25 cellular contexts compared by ENCODE assay signal in genomic region chr3:25474000-25474399, GRCh38. TPM values are rescaled to one million over a fixed set of nuclear protein-coding genes. Genes with fewer than 3 reads are reported as not detected.
DNase-seq lines count a peak whose midpoint lies in the region; ATAC-seq and TF ChIP-seq lines count a peak whose summit lies in the region.
"Had no signal": no experiment of that assay in that cellular context is flagged by ENCODE, and none has a peak within 500 bp of the region (broad histone marks: within the 10 kb centered on the region; RNA-seq: fewer than 3 reads in every experiment).

No MANE protein-coding gene starts in this region.

- POLR2A ChIA-PET in SK-N-SH (lab: Yijun Ruan, JAX) = interaction anchor here (0.9 kb wide), 1 partner anchor 9 kb away, joined by 3 read pairs; no protein-coding TSS in a partner anchor

- intact Hi-C loops in upper lobe of right lung (cut with DNase I) = no loop called here

- DNase-seq in SK-N-SH (no peak), coronary artery (ENCODE audit: low spot score) (no peak), smooth muscle cell (lab: John Stamatoyannopoulos, UW; ENCODE audit: unreplicated experiment) (no peak), GF-D8 (lab: John Stamatoyannopoulos, UW) (no peak), foreskin keratinocyte (no peak), upper lobe of right lung (no peak)
- DNase-seq: activated CD4-positive, alpha-beta T cell treated with anti-CD3 and anti-CD28 coated beads, Interleukin-2, amount 10 ng/mL, durations not matched to agents 24 days and 14 days; activated naive CD4-positive, alpha-beta T cell treated with anti-CD3 and anti-CD28 coated beads, Interleukin-2, amount 10 ng/mL, durations not matched to agents 7 days and 5 days; activated T-cell treated with anti-CD3 and anti-CD28 coated beads, Interleukin-2, amount 50 U/mL, for 48 hours; amniotic stem cell; IMR-90; kidney; NCI-H2081; NCI-H345; NCI-H774; occipital lobe; stimulated activated naive CD8-positive, alpha-beta T cell treated with anti-CD3 and anti-CD28 coated beads, Interleukin-15, amount 100 ng/mL, for 72 hours; T-helper 9 cell; WERI-Rb-1 had no signal

- H3F3A ChIP-seq in SK-N-SH (replicated peaks; ENCODE audit: insufficient read depth) (peaks cover 12% of the 10 kb centered on the region), smooth muscle cell (ENCODE audit: low read depth) (peaks cover 24% of the 10 kb centered on the region)

- H3K36me3 Mint-ChIP-seq in nephron (ENCODE audit: low read depth) = peaks cover 21% of the 10 kb centered on the region
- H3K36me3 Mint-ChIP-seq: activated naive CD4-positive, alpha-beta T cell treated with anti-CD3 and anti-CD28 coated beads, Interleukin-2, amount 10 ng/mL, durations not matched to agents 7 days and 5 days had no signal

- no peak for TF ChIP-seq CTCF in SK-N-SH (IDR thresholded peaks at IDR 0.05)
- no peak for TF ChIP-seq CTCF in coronary artery (IDR thresholded peaks at IDR 0.05)
- no peak for TF ChIP-seq CTCF in nephron (IDR thresholded peaks at IDR 0.05; ENCODE audit: unreplicated experiment in 3 of 3)
- TF ChIP-seq CTCF in smooth muscle cell (IDR thresholded peaks at IDR 0.05; ENCODE audit: borderline replicate concordance, insufficient read depth, poor library complexity, severe bottlenecking) = no peak
- no peak for TF ChIP-seq CTCF in foreskin keratinocyte (conservative IDR thresholded peaks at IDR 0.05)
- TF ChIP-seq CTCF in upper lobe of right lung (IDR thresholded peaks at IDR 0.05) = no peak

- no peak for TF ChIP-seq EP300 in SK-N-SH (IDR thresholded peaks at IDR 0.05; ENCODE audit: borderline replicate concordance in 1 of 2, low read depth in 1 of 2, low read length in 1 of 2)

- H3K4me1 ChIP-seq in SK-N-SH (ENCODE audit: control insufficient read depth in 1 of 2, insufficient read depth in 2 of 2, low read depth in 1 of 2, low read length in 1 of 2) = peaks cover 45 to 50% of the 10 kb centered on the region in 2 experiments; a peak in 3 of 4 replicates
- H3K4me1 ChIP-seq in smooth muscle cell (ENCODE audit: low read depth) = peaks cover 50% of the 10 kb centered on the region
- H3K4me1 ChIP-seq in foreskin keratinocyte = peaks cover 4% of the 10 kb centered on the region
- H3K4me1 ChIP-seq in upper lobe of right lung = peaks cover 17% of the 10 kb centered on the region

- H3K9me2 ChIP-seq in SK-N-SH = no peaks in the 10 kb centered on the region

- H3K27ac Mint-ChIP-seq in nephron = peak overlapping the region; percentile 54 to 82 (median 68)
- H3K27ac Mint-ChIP-seq: activated CD4-positive, alpha-beta T cell treated with anti-CD3 and anti-CD28 coated beads, Interleukin-2, amount 10 ng/mL, durations not matched to agents 24 days and 14 days; activated naive CD4-positive, alpha-beta T cell treated with anti-CD3 and anti-CD28 coated beads, Interleukin-2, amount 10 ng/mL, durations not matched to agents 7 days and 5 days; stimulated activated naive CD8-positive, alpha-beta T cell treated with anti-CD3 and anti-CD28 coated beads, Interleukin-15, amount 100 ng/mL, for 72 hours had no signal

- WGBS in SK-N-SH (ENCODE audit: low lambda C conversion rate) = 90% methylated on average over 2 of the region's 2 CpGs
- 74% methylated on average over 2 of the region's 2 CpGs for WGBS in smooth muscle cell (ENCODE audit: low lambda C conversion rate)

- peaks cover 45% of the 10 kb centered on the region for H3K4me1 Mint-ChIP-seq in nephron
- H3K4me1 Mint-ChIP-seq: activated CD4-positive, alpha-beta T cell treated with anti-CD3 and anti-CD28 coated beads, Interleukin-2, amount 10 ng/mL, durations not matched to agents 24 days and 14 days; central memory CD8-positive, alpha-beta T cell; stimulated activated naive CD8-positive, alpha-beta T cell treated with anti-CD3 and anti-CD28 coated beads, Interleukin-15, amount 100 ng/mL, for 72 hours had no signal

- H3K27me3 ChIP-seq in SK-N-SH (ENCODE audit: insufficient read depth) (no peaks in the 10 kb centered on the region), smooth muscle cell (ENCODE audit: low read depth) (no peaks in the 10 kb centered on the region), foreskin keratinocyte (no peaks in the 10 kb centered on the region), upper lobe of right lung (no peaks in the 10 kb centered on the region)
- H3K27me3 ChIP-seq: right atrium auricular region had no signal

- H4K20me1 ChIP-seq in SK-N-SH (ENCODE audit: insufficient read depth) (no peaks in the 10 kb centered on the region), smooth muscle cell (ENCODE audit: low read depth) (no peaks in the 10 kb centered on the region)

- TF ChIP-seq RAD21 in SK-N-SH (IDR thresholded peaks at IDR 0.05; ENCODE audit: low read length) = no peak

- no peaks in the 10 kb centered on the region for H3K27me3 Mint-ChIP-seq in nephron (ENCODE audit: low read depth)
- H3K27me3 Mint-ChIP-seq: activated CD4-positive, alpha-beta T cell treated with anti-CD3 and anti-CD28 coated beads, Interleukin-2, amount 10 ng/mL, durations not matched to agents 24 days and 14 days; activated naive CD4-positive, alpha-beta T cell treated with anti-CD3 and anti-CD28 coated beads, Interleukin-2, amount 10 ng/mL, durations not matched to agents 7 days and 5 days had no signal

- H3K79me2 ChIP-seq in SK-N-SH (ENCODE audit: insufficient read depth) (peaks cover 53% of the 10 kb centered on the region; the same call in 1 of the 2 replicates), smooth muscle cell (ENCODE audit: low read depth) (peaks cover 77% of the 10 kb centered on the region)

- H3K4me2 ChIP-seq in SK-N-SH = 0 out of 2 replicates have a peak overlapping the region, but pooled peaks have one; percentile 49
- H3K4me2 ChIP-seq in smooth muscle cell = peak overlapping the region; percentile 83

- H3K9me3 ChIP-seq in SK-N-SH = no peaks in the 10 kb centered on the region
- no peaks in the 10 kb centered on the region for H3K9me3 ChIP-seq in smooth muscle cell (replicated peaks; ENCODE audit: low read depth)
- H3K9me3 ChIP-seq in upper lobe of right lung = no peaks in the 10 kb centered on the region
- H3K9me3 ChIP-seq: right atrium auricular region had no signal

- H3K9ac ChIP-seq in SK-N-SH = no peak overlapping the region
- H3K9ac ChIP-seq in smooth muscle cell (ENCODE audit: low read depth) = peak overlapping the region; percentile 20

- H3K4me3 Mint-ChIP-seq in nephron = no peak overlapping the region
- H3K4me3 Mint-ChIP-seq: activated CD4-positive, alpha-beta T cell treated with anti-CD3 and anti-CD28 coated beads, Interleukin-2, amount 10 ng/mL, durations not matched to agents 24 days and 14 days; activated naive CD4-positive, alpha-beta T cell treated with anti-CD3 and anti-CD28 coated beads, Interleukin-2, amount 10 ng/mL, durations not matched to agents 7 days and 5 days; central memory CD8-positive, alpha-beta T cell; stimulated activated naive CD8-positive, alpha-beta T cell treated with anti-CD3 and anti-CD28 coated beads, Interleukin-15, amount 100 ng/mL, for 72 hours had no signal

- no peaks in the 10 kb centered on the region for H3K9me3 Mint-ChIP-seq in nephron
- H3K9me3 Mint-ChIP-seq: activated CD4-positive, alpha-beta T cell treated with anti-CD3 and anti-CD28 coated beads, Interleukin-2, amount 10 ng/mL, durations not matched to agents 24 days and 14 days; activated naive CD4-positive, alpha-beta T cell treated with anti-CD3 and anti-CD28 coated beads, Interleukin-2, amount 10 ng/mL, durations not matched to agents 7 days and 5 days; central memory CD8-positive, alpha-beta T cell; stimulated activated naive CD8-positive, alpha-beta T cell treated with anti-CD3 and anti-CD28 coated beads, Interleukin-15, amount 100 ng/mL, for 72 hours had no signal

- H3K36me3 ChIP-seq in SK-N-SH (replicated peaks in 1 of 2; ENCODE audit: control insufficient read depth in 1 of 2, insufficient read depth in 2 of 2, low read length in 1 of 2) (no peaks in the 10 kb centered on the region), smooth muscle cell (ENCODE audit: low read depth) (no peaks in the 10 kb centered on the region), upper lobe of right lung (no peaks in the 10 kb centered on the region)
- H3K36me3 ChIP-seq: right atrium auricular region, WERI-Rb-1 had no signal

- H2AFZ ChIP-seq in SK-N-SH (ENCODE audit: low read depth) = no peak overlapping the region
- no peak overlapping the region for H2AFZ ChIP-seq in smooth muscle cell (ENCODE audit: low read depth)

- H3K4me3 ChIP-seq in SK-N-SH (ENCODE audit: low read depth in 2 of 2, low read length in 1 of 2) (no peak overlapping the region), coronary artery (no peak overlapping the region), smooth muscle cell (no peak overlapping the region), upper lobe of right lung (no peak overlapping the region)
- H3K4me3 ChIP-seq: right atrium auricular region had no signal

- H3K27ac ChIP-seq in SK-N-SH (ENCODE audit: low read depth in 2 of 2, low read length in 1 of 2) (peak overlapping the region; percentile 5 to 88; a peak in 2 of 4 replicates), coronary artery (peak overlapping the region; percentile 30 to 36), smooth muscle cell (ENCODE audit: low read depth) (peak overlapping the region; percentile 97), foreskin keratinocyte (no peak overlapping the region), upper lobe of right lung (no peak overlapping the region)
- H3K27ac ChIP-seq: 22Rv1, RWPE1, WERI-Rb-1 had no signal

- ATAC-seq in SK-N-SH treated with all-trans-retinoic acid at 6 μM for 48 hours (no peak), foreskin keratinocyte (no peak), upper lobe of right lung (no peak)
- ATAC-seq: stimulated activated naive CD8-positive, alpha-beta T cell treated with anti-CD3 and anti-CD28 coated beads, Interleukin-15, amount 100 ng/mL, for 72 hours had no signal

- CTCF ChIA-PET in SK-N-SH (lab: Yijun Ruan, JAX) = no interaction called here

TF ChIP-seq in SK-N-SH, 30 proteins besides CTCF, POLR2A, EP300 and RAD21 (continues in another document):
- TF ChIP-seq RFX5 (IDR thresholded peaks at IDR 0.05; ENCODE audit: low read length) (no peak), MXI1 (IDR thresholded peaks at IDR 0.05; ENCODE audit: low read depth, low read length) (no peak), FOSL2 (IDR thresholded peaks at IDR 0.05; ENCODE audit: borderline replicate concordance, low read depth) (no peak)

TF ChIP-seq in SK-N-SH treated with all-trans-retinoic acid at 6 μM for 48 hours, 23 proteins besides CTCF, POLR2A, EP300 and RAD21 (continues in another document):
- TF ChIP-seq OSR1 (CRISPR knock-in tag; IDR thresholded peaks at IDR 0.05) = no peak

RNA-seq across cellular contexts. Expression of gene RARB, which starts 45.9 kb away (rescaled TPM):
- polyA plus RNA-seq in SK-N-SH (2012; rRNA removed) (10.7 and 15.2 TPM in 2 replicates), smooth muscle cell (62.8 and 88.1 TPM in 2 replicates), foreskin keratinocyte (not detected in 2 replicates)
- 13.7 and 14.8 TPM in 2 replicates for polyA plus RNA-seq in SK-N-SH (2012; cell fraction: cytosol; rRNA removed)
- 8.0 and 16.6 TPM in 2 replicates for polyA plus RNA-seq in SK-N-SH (2012; cell fraction: nucleus; rRNA removed)
- total RNA-seq in smooth muscle cell (106 and 129 TPM in 2 replicates), foreskin keratinocyte (not detected in 2 replicates), upper lobe of right lung (5.8 TPM)
- total RNA-seq: activated CD4-positive, alpha-beta T cell treated with anti-CD3 and anti-CD28 coated beads, Interleukin-2, amount 10 ng/mL, durations not matched to agents 24 days and 14 days had no signal

Comparison
In these comparisons a context has a peak if more than half of its experiments do, and no peak if none do; other contexts are left out.
1. H3K27ac ChIP-seq: peak in SK-N-SH (2 of 2), coronary artery (2 of 2) and smooth muscle cell (single experiment); none in foreskin keratinocyte (single experiment) and upper lobe of right lung (single experiment).
2. RNA of gene RARB, which starts 45.9 kb away (total RNA-seq): 106 to 129 TPM in smooth muscle cell; 5.8 TPM in upper lobe of right lung (single experiment) and not detected in foreskin keratinocyte; every median in the first group is over 10 times any median in the second.